Comparison of ENCODE assay signal across 8 cellular contexts in the genomic region with DNA sequence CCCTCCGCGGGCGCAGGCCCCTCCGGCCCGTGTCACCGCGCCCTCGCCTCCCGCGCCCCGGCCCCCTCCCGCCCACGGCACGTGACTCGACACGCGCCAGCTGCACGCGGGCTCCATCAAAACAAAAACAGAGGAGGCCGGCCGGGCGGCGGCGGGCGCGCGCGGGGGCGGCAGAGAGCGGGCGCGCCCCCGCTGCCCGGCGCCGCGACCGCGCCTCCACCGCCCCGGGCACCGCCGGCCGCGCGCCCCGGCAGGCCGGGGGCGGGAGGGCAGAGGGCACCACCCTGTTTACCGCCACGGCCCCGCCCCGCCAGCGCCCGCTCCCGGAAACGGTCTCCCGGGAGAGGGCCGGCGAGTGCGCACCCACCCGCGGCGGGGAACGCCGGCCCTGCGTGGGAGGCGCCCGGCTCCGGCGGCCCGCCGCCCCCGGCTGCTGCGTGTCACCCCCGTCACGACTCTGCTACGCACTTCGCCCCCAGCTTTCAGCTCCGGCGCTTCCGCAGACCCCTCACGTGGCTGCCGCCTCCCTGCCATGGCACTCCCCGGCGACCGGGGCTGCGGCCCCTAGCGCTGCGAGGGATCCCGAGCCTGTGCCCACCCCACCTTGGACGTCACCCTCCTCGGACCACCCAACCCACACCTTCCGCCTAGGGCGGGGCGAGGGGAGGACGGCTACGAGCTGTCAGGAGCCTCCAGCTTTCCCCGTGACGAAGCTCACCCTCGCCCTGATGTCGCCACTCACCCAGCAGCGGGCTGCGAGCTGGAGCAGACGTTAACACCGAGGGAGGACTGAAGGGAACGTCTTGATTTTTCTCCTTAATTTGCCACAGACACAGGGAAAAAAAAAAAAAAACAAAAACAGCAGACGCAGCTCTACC.
DNase-seq lines count a peak whose midpoint lies in the region; ATAC-seq and TF ChIP-seq lines count a peak whose summit lies in the region.

No MANE protein-coding gene starts in this region.

- no peaks in the 10 kb centered on the region for H3K27me3 Mint-ChIP-seq in effector memory CD8-positive, alpha-beta T cell

- H3K9me3 ChIP-seq in A673 (ENCODE audit: low read depth, low read length, poor library complexity, severe bottlenecking): no peaks in the 10 kb centered on the region

- no peaks in the 10 kb centered on the region for H3K27me3 ChIP-seq in A673 (replicated peaks; ENCODE audit: insufficient read depth, low read depth, low read length, poor library complexity)

- no TSS peak for BruUV-seq in A673 (replicated peaks; lab: Mats Ljungman, UMichigan)

- ATAC-seq in GM18517 (IDR thresholded peaks at IDR 0.05; ENCODE audit: unreplicated experiment) (peak; percentile 41), HG03045 (IDR thresholded peaks at IDR 0.05; ENCODE audit: unreplicated experiment) (peak; percentile 53)
- ATAC-seq in effector memory CD8-positive, alpha-beta T cell (replicated peaks): peak; percentile 59

- POLR2A ChIA-PET in A673 (lab: Charles Lee; ENCODE audit: low non-redundant PET): no interaction called here

- no peak for TF ChIP-seq CTCF in A673 (conservative IDR thresholded peaks at IDR 0.05; ENCODE audit: low read depth, low read length)

- intact Hi-C loops in A673 (cut with micrococcal nuclease; ENCODE audit: unreplicated experiment): loop anchor here (5.0 kb wide), 2 partner anchors 34 to 221 kb away; partner anchors contain the start of gene MKLN1

- H3K9me3 Mint-ChIP-seq in effector memory CD8-positive, alpha-beta T cell: no peaks in the 10 kb centered on the region

- CTCF ChIA-PET in A673 (lab: Charles Lee): interaction anchor here (1.0 kb wide), 1 partner anchor 17 kb away, joined by 5 read pairs; no protein-coding TSS in a partner anchor

- H3K4me1 Mint-ChIP-seq in effector memory CD8-positive, alpha-beta T cell (ENCODE audit: low read depth in 2 of 2): peaks cover 64 to 79% of the 10 kb centered on the region in 2 donors

- H3K36me3 Mint-ChIP-seq in effector memory CD8-positive, alpha-beta T cell (ENCODE audit: insufficient read depth): peaks cover 40% of the 10 kb centered on the region

- peak overlapping the region; percentile 71 for H3K4me3 ChIP-seq in A673 (ENCODE audit: low read depth, low read length, poor library complexity, severe bottlenecking)

- no peaks in the 10 kb centered on the region for H3K36me3 ChIP-seq in A673 (ENCODE audit: insufficient read depth, low read length, poor library complexity, severe bottlenecking)

- peak overlapping the region; percentile 100 for H3K27ac Mint-ChIP-seq in effector memory CD8-positive, alpha-beta T cell

- H3K4me3 Mint-ChIP-seq in effector memory CD8-positive, alpha-beta T cell: peak overlapping the region; percentile 97 to 98

- H3K4me1 ChIP-seq in A673 (ENCODE audit: insufficient read depth, low read length, poor library complexity, severe bottlenecking): peaks cover 22% of the 10 kb centered on the region

- H3K27ac ChIP-seq in A673 (ENCODE audit: low read depth, low read length, poor library complexity, severe bottlenecking): peak overlapping the region; percentile 64

- DNase-seq in A673 (ENCODE audit: low spot score) (peak; percentile 68), NCI-H748 (lab: John Stamatoyannopoulos, UW; ENCODE audit: unreplicated experiment) (peak; percentile 78), mesenteric fat pad (ENCODE audit: low spot score) (peak; percentile 95)
- DNase-seq in activated CD8-positive, alpha-beta memory T cell treated with anti-CD3 and anti-CD28 coated beads for 24 hours: peak; percentile 93
- peak; percentile 93 for DNase-seq in effector memory CD8-positive, alpha-beta T cell
- peak; percentile 61 for DNase-seq in stimulated activated CD8-positive, alpha-beta memory T cell treated with anti-CD3 and anti-CD28 coated beads, Interleukin-15, amount 100 ng/mL, for 24 hours (ENCODE audit: low read depth)

Comparison
In these comparisons a context has a peak if more than half of its experiments do, and no peak if none do; other contexts are left out.
1. Peak in every context shown above with its lines: DNase-seq, ATAC-seq, H3K4me3 ChIP-seq and H3K27ac ChIP-seq.